1 cellular context compared by ENCODE assay signal in the genomic region with DNA sequence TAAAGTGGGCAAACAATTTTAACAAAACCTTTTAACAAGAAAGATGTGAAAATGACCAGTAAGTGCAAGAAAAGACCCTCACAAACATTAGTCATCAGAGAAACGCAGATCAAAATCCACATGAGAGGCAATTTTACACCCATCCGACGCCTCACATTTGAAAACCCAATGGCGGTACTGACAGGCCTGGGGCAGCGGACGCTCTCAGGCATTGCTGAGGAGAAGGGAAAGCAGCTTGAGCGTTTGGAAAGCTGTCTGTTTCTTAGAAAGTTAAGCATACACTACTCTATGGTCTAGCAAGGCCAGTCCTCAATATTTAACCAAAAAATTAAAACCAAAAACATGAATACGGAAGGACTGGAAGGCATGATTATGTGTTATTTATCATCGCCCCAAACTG.
A peak's percentile ranks its signal among the peaks of the same experiment; 100 is the strongest.
TF ChIP-seq lines count a peak whose summit lies in the region.

No MANE protein-coding gene starts in this region.

TF ChIP-seq in HepG2, 621 proteins besides CTCF, POLR2A, EP300 and RAD21:
- TF ChIP-seq ZNF850 (CRISPR knock-in tag; conservative IDR thresholded peaks at IDR 0.05) = no peak
- TF ChIP-seq ZNF331 (CRISPR knock-in tag; IDR thresholded peaks at IDR 0.05) = no peak
- TF ChIP-seq, protein P1, sequence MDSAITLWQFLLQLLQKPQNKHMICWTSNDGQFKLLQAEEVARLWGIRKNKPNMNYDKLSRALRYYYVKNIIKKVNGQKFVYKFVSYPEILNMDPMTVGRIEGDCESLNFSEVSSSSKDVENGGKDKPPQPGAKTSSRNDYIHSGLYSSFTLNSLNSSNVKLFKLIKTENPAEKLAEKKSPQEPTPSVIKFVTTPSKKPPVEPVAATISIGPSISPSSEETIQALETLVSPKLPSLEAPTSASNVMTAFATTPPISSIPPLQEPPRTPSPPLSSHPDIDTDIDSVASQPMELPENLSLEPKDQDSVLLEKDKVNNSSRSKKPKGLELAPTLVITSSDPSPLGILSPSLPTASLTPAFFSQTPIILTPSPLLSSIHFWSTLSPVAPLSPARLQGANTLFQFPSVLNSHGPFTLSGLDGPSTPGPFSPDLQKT (CRISPR knock-in tag; IDR thresholded peaks at IDR 0.05; ENCODE audit: borderline replicate concordance) = no peak
- peak; percentile 82 for TF ChIP-seq ZBTB38 (CRISPR knock-in tag; IDR thresholded peaks at IDR 0.05)
- no peak for TF ChIP-seq GABPB1 (CRISPR knock-in tag; IDR thresholded peaks at IDR 0.05)
- peak; percentile 51; the same call in 1 of the 2 replicates for TF ChIP-seq ZBTB33 (CRISPR knock-in tag; IDR thresholded peaks at IDR 0.05)
- no peak for TF ChIP-seq NKX3-1 (CRISPR knock-in tag; IDR thresholded peaks at IDR 0.05)
TF ChIP-seq in HepG2: peak in this region for 2.
